18 cellular contexts compared by ENCODE assay signal in the genomic region with DNA sequence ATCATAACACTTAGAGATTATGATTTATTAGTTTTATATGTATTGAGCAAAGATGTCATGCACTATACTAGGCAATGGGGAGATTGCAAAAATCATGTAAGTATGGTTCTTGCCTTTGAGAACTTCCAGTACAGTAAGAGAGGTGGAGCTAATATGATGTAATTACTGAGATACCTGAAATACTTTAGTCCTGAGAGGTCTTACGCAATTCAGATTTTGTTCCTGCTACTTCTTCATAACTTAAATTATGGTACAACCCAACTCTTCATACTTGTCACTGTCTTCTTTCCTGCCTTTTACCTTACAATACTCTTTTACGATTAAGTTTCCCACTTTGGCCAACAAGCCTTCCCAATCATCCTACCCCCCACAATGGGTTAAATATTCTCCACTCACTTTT.
A peak's percentile ranks its signal among the peaks of the same experiment; 100 is the strongest.
DNase-seq lines count a peak whose midpoint lies in the region; ATAC-seq, FAIRE-seq and TF ChIP-seq lines count a peak whose summit lies in the region.
"Had no signal": no experiment of that assay in that cellular context is flagged by ENCODE, and none has a peak within 500 bp of the region (broad histone marks: within the 10 kb centered on the region; RNA-seq: fewer than 3 reads in every experiment).

No MANE protein-coding gene starts in this region.

- H3K79me1 ChIP-seq in H1 (ENCODE audit: low read depth, low read length) = no peaks in the 10 kb centered on the region

- no peak overlapping the region for H3K4ac ChIP-seq in H1 (replicated peaks; ENCODE audit: insufficient read length, low read depth, low read length)

- H2BK12ac ChIP-seq in H1 (ENCODE audit: low read depth, low read length) = no peak overlapping the region

- intact Hi-C loops in MCF 10A (cut with micrococcal nuclease) (no loop called here), mammary epithelial cell (cut with micrococcal nuclease) (no loop called here), left colon (cut with DNase I, micrococcal nuclease) (no loop called here), heart left ventricle (cut with DNase I) (no loop called here)

- no peak overlapping the region for H2BK5ac ChIP-seq in H1 (ENCODE audit: low read depth, low read length)

- TF ChIP-seq RAD21 in H1 (IDR thresholded peaks at IDR 0.05 in 1 of 2, conservative IDR thresholded peaks at IDR 0.05 in 1 of 2; ENCODE audit: low read depth in 2 of 2, low read length in 2 of 2) = no peak

- peaks cover 6% of the 10 kb centered on the region for H3K4me1 Mint-ChIP-seq in MCF 10A (ENCODE audit: insufficient read depth, unreplicated experiment)
- H3K4me1 Mint-ChIP-seq: GM23338 had no signal

- no peak for ATAC-seq in left colon
- no peak for ATAC-seq in heart left ventricle
- ATAC-seq: A549, GM23338 had no signal

- H3K4me1 ChIP-seq in mammary epithelial cell (ENCODE audit: insufficient read depth, low read length) = no peaks in the 10 kb centered on the region
- H3K4me1 ChIP-seq in H1 (replicated peaks in 1 of 4; ENCODE audit: control insufficient read depth in 3 of 4, insufficient read depth in 4 of 4, low read length in 3 of 4) = no peaks in the 10 kb centered on the region
- no peaks in the 10 kb centered on the region for H3K4me1 ChIP-seq in heart left ventricle
- H3K4me1 ChIP-seq: A549, Caco-2 had no signal

- H3K56ac ChIP-seq in H1 (replicated peaks; ENCODE audit: insufficient read length, low read depth, low read length) = no peak overlapping the region

- H3K4me3 ChIP-seq in mammary epithelial cell (replicated peaks in 1 of 3; ENCODE audit: insufficient read depth in 1 of 3, low read depth in 2 of 3, low read length in 3 of 3) (no peak overlapping the region), H1 (ENCODE audit: extremely low read depth in 1 of 4, insufficient read depth in 2 of 4, low read depth in 3 of 4, low read length in 4 of 4) (no peak overlapping the region), heart left ventricle (no peak overlapping the region)
- H3K4me3 ChIP-seq: A549, GM23338 had no signal

- no peak overlapping the region for H3K18ac ChIP-seq in H1 (ENCODE audit: extremely low read depth, low read length)

- H3K9me3 Mint-ChIP-seq in MCF 10A (ENCODE audit: unreplicated experiment) = peaks cover 4% of the 10 kb centered on the region

- TF ChIP-seq CTCF in MCF 10A (IDR thresholded peaks at IDR 0.05; ENCODE audit: unreplicated experiment) (no peak), mammary epithelial cell (conservative IDR thresholded peaks at IDR 0.05 in 1 of 2, IDR thresholded peaks at IDR 0.05 in 1 of 2; ENCODE audit: extremely low read depth in 1 of 2, insufficient read depth in 1 of 2, low read depth in 1 of 2, low read length in 2 of 2) (no peak), RWPE1 (conservative IDR thresholded peaks at IDR 0.05; ENCODE audit: low read depth) (no peak), H1 (IDR thresholded peaks at IDR 0.05; ENCODE audit: control extremely low read depth in 1 of 3, insufficient read depth in 1 of 3, low read depth in 1 of 3, low read length in 3 of 3) (no peak), heart left ventricle (IDR thresholded peaks at IDR 0.05) (no peak)

- no peak overlapping the region for H3K4me2 ChIP-seq in mammary epithelial cell (ENCODE audit: insufficient read depth, low read depth, low read length)
- H3K4me2 ChIP-seq in H1 (ENCODE audit: insufficient read depth in 1 of 2, low read depth in 2 of 2, low read length in 2 of 2) = no peak overlapping the region
- H3K4me2 ChIP-seq: A549, GM23338 had no signal

- BruUV-seq in MCF 10A (replicated peaks; lab: Mats Ljungman, UMichigan) = no TSS peak
- BruUV-seq in mammary epithelial cell (replicated peaks; lab: Mats Ljungman, UMichigan) = no TSS peak

- no peak overlapping the region for H2BK120ac ChIP-seq in H1 (replicated peaks; ENCODE audit: low read depth, low read length)

- H3K79me2 ChIP-seq in mammary epithelial cell (ENCODE audit: insufficient read depth, low read length) (no peaks in the 10 kb centered on the region), H1 (ENCODE audit: control insufficient read depth in 1 of 2, insufficient read depth in 2 of 2, low read length in 2 of 2) (no peaks in the 10 kb centered on the region)

- WGBS in mammary epithelial cell (ENCODE audit: low coverage, missing lambda C conversion rate) = 70% methylated on average over 2 of the region's 2 CpGs
- 97% methylated on average over 2 of the region's 2 CpGs; no CpG with 5 or more reads in 1 of the 2 experiments for WGBS in H1 (ENCODE audit: extremely low coverage in 1 of 2, insufficient coverage in 1 of 2, insufficient read length in 1 of 2, insufficient replicate concordance in 2 of 2, low coverage in 1 of 2, low lambda C conversion rate in 2 of 2, missing lambda C conversion rate in 1 of 2), 2 experiments
- 87 to 96% (median 94%) methylated on average over 2 of the region's 2 CpGs for WGBS in heart left ventricle, 4 donors

- FAIRE-seq in H1 (lab: Jason Lieb, UNC) = no peak
- FAIRE-seq: A549, D721Med, G401.6, GM12891 had no signal

- TF ChIP-seq EP300 in H1 (IDR thresholded peaks at IDR 0.05; ENCODE audit: borderline replicate concordance in 1 of 2, low read depth in 2 of 2, low read length in 2 of 2) = no peak

- H3K36me3 ChIP-seq in mammary epithelial cell (ENCODE audit: insufficient read depth, low read length) (no peaks in the 10 kb centered on the region), H1 (ENCODE audit: control insufficient read depth in 2 of 4, insufficient read depth in 4 of 4, low read length in 3 of 4) (no peaks in the 10 kb centered on the region), heart left ventricle (no peaks in the 10 kb centered on the region)

- POLR2A ChIA-PET in MCF 10A (lab: Yijun Ruan, JAX) = no interaction called here
- POLR2A ChIA-PET in RWPE1 (lab: Yijun Ruan, JAX; ENCODE audit: low non-redundant PET) = no interaction called here
- POLR2A ChIA-PET in H1 (lab: Charles Lee; ENCODE audit: partially characterized antibody) = no interaction called here

- CTCF ChIA-PET in MCF 10A (lab: Yijun Ruan, JAX) (no interaction called here), mammary epithelial cell (lab: Charles Lee; ENCODE audit: low non-redundant PET) (no interaction called here), RWPE1 (lab: Yijun Ruan, JAX) (no interaction called here), H1 (lab: Charles Lee; ENCODE audit: partially characterized antibody) (no interaction called here)

- no peak overlapping the region for H3K27ac ChIP-seq in mammary epithelial cell (ENCODE audit: insufficient read depth, low read depth, low read length)
- H3K27ac ChIP-seq in RWPE1 = no peak overlapping the region
- H3K27ac ChIP-seq in H1 (ENCODE audit: low read depth, low read length) = no peak overlapping the region
- H3K27ac ChIP-seq in heart left ventricle = no peak overlapping the region
- H3K27ac ChIP-seq: 22Rv1, A549, C4-2B had no signal

- H4K91ac ChIP-seq in H1 (replicated peaks; ENCODE audit: insufficient read length, low read length) = no peak overlapping the region

- no peaks in the 10 kb centered on the region for H3K23me2 ChIP-seq in H1 (ENCODE audit: low read depth, low read length)

- no peaks in the 10 kb centered on the region for H3K27me3 Mint-ChIP-seq in MCF 10A (ENCODE audit: insufficient read depth, unreplicated experiment)
- H3K27me3 Mint-ChIP-seq: CD4-positive, alpha-beta T cell had no signal

- H4K5ac ChIP-seq in H1 (ENCODE audit: insufficient read length, low read depth, low read length) = no peak overlapping the region

- no peak overlapping the region for H3K9ac ChIP-seq in mammary epithelial cell (ENCODE audit: insufficient read depth, low read length)
- no peak overlapping the region for H3K9ac ChIP-seq in H1 (replicated peaks in 1 of 4; ENCODE audit: extremely low read depth in 1 of 4, low read depth in 3 of 4, low read length in 3 of 4)

- no peak for TF ChIP-seq POLR2A in H1 (IDR thresholded peaks at IDR 0.05; ENCODE audit: control extremely low read depth in 1 of 2, low read depth in 2 of 2, low read length in 2 of 2)
- TF ChIP-seq POLR2A in heart left ventricle (IDR thresholded peaks at IDR 0.05) = no peak

- H3K4me3 Mint-ChIP-seq in MCF 10A (ENCODE audit: unreplicated experiment) = no peak overlapping the region
- H3K4me3 Mint-ChIP-seq: CD4-positive, alpha-beta T cell; GM23338 had no signal

- no peak overlapping the region for H3K23ac ChIP-seq in H1 (ENCODE audit: insufficient read length)

- no peaks in the 10 kb centered on the region for H3K9me3 ChIP-seq in mammary epithelial cell (replicated peaks; ENCODE audit: insufficient read depth, low read length)
- H3K9me3 ChIP-seq in H1 (ENCODE audit: insufficient read depth in 2 of 2, low read depth in 1 of 2, low read length in 1 of 2) = peaks cover 3 to 10% of the 10 kb centered on the region in 2 experiments; a peak in 2 of 4 replicates
- H3K9me3 ChIP-seq in heart left ventricle = no peaks in the 10 kb centered on the region
- H3K9me3 ChIP-seq: A549, Caco-2 had no signal

- H2BK15ac ChIP-seq in H1 (ENCODE audit: low read length) = no peak overlapping the region

- H3K27ac Mint-ChIP-seq in MCF 10A (ENCODE audit: low read depth, unreplicated experiment) = no peak overlapping the region
- H3K27ac Mint-ChIP-seq: CD4-positive, alpha-beta T cell; GM23338 had no signal

- no peaks in the 10 kb centered on the region for H3K36me3 Mint-ChIP-seq in MCF 10A (ENCODE audit: insufficient read depth, unreplicated experiment)

- DNase-seq in MCF 10A (ENCODE audit: unreplicated experiment) = peak; percentile 16
- no peak for DNase-seq in mammary epithelial cell
- DNase-seq in RWPE1 (ENCODE audit: low spot score) = peak; percentile 1
- no peak for DNase-seq in H1 (ENCODE audit: low read depth in 1 of 2, low spot score in 2 of 2)
- DNase-seq in SHP77 (lab: John Stamatoyannopoulos, UW) = no peak
- DNase-seq in left colon = no peak
- DNase-seq in heart left ventricle = no peak
- DNase-seq: AML-193; Caco-2; CD4-positive, alpha-beta T cell; H7 had no signal

- H2AFZ ChIP-seq in mammary epithelial cell (ENCODE audit: low read depth, low read length) (no peak overlapping the region), H1 (ENCODE audit: low read length) (no peak overlapping the region)
- H2AFZ ChIP-seq: GM23338 had no signal

- no peaks in the 10 kb centered on the region for H3K27me3 ChIP-seq in mammary epithelial cell (ENCODE audit: insufficient read depth, low read length)
- H3K27me3 ChIP-seq in H1 (replicated peaks in 1 of 4; ENCODE audit: control insufficient read depth in 3 of 4, extremely low read depth in 1 of 4, insufficient read depth in 3 of 4, low read length in 3 of 4) = no peaks in the 10 kb centered on the region
- H3K27me3 ChIP-seq in heart left ventricle = no peaks in the 10 kb centered on the region

- no peak overlapping the region for H4K8ac ChIP-seq in H1 (ENCODE audit: extremely low read depth, insufficient read depth, low read length)

- in situ Hi-C loops in mammary epithelial cell (cut with MboI; ENCODE audit: low sequenced_read_pairs in 2 of 2) = no loop called here

- no peak overlapping the region for H3K14ac ChIP-seq in H1 (ENCODE audit: insufficient read length)

- H4K20me1 ChIP-seq in mammary epithelial cell (ENCODE audit: insufficient read depth, low read length) (no peaks in the 10 kb centered on the region), H1 (replicated peaks in 1 of 2; ENCODE audit: control insufficient read depth in 1 of 2, insufficient read depth in 2 of 2, low read length in 2 of 2) (no peaks in the 10 kb centered on the region)

- no peak overlapping the region for H2BK20ac ChIP-seq in H1 (ENCODE audit: low read length)

- dilution Hi-C loops in mammary epithelial cell (cut with HindIII; ENCODE audit: low sequenced_read_pairs) = no loop called here

- H2AK5ac ChIP-seq in H1 (ENCODE audit: low read depth, low read length) = no peak overlapping the region

Comparison
In these comparisons a context has a peak if more than half of its experiments do, and no peak if none do; other contexts are left out.
1. DNase-seq: peak in MCF 10A (single experiment) and RWPE1 (single experiment); none in mammary epithelial cell (single experiment), H1 (0 of 2), SHP77 (0 of 2), left colon (0 of 2) and heart left ventricle (0 of 5).